ENCODE assay signal across 32 cellular contexts in genomic region chr4:23174179-23174578, GRCh38.
"Had no signal": no experiment of that assay in that cellular context is flagged by ENCODE, and none has a peak within 500 bp of the region (broad histone marks: within the 10 kb centered on the region; RNA-seq: fewer than 3 reads in every experiment).

No MANE protein-coding gene starts in this region.

- H3K36me3 ChIP-seq: adrenal gland, ascending aorta, brain microvascular endothelial cell, breast epithelium, cardiac muscle cell had no signal

- H3K4me1 ChIP-seq: adrenal gland, ascending aorta, body of pancreas, breast epithelium had no signal

- ATAC-seq: activated naive CD4-positive, alpha-beta T cell treated with anti-CD3 and anti-CD28 coated beads, Interleukin-2, amount 50 U/mL, for 72 hours; activated naive CD8-positive, alpha-beta T cell treated with anti-CD3 and anti-CD28 coated beads, Interleukin-2, amount 50 U/mL, for 24 hours; activated T-cell treated with anti-CD3 and anti-CD28 coated beads, Interleukin-2, amount 50 U/mL, for 4 hours; activated T-cell treated with anti-CD3 and anti-CD28 coated beads, Interleukin-2, amount 50 U/mL, for 72 hours; activated T-helper 17 cell treated with anti-CD3 and anti-CD28 coated beads, Interleukin-2, amount 50 U/mL, for 72 hours; body of pancreas had no signal

- H3K4me3 ChIP-seq: adrenal gland, ascending aorta, body of pancreas, breast epithelium, cardiac muscle cell had no signal

- H3K9me3 ChIP-seq: adrenal gland, ascending aorta, body of pancreas, breast epithelium had no signal

- DNase-seq: activated effector memory CD4-positive, alpha-beta T cell treated with anti-CD3 and anti-CD28 coated beads, Interleukin-2, amount 50 U/mL, for 16 hours; activated effector memory CD4-positive, alpha-beta T cell treated with Interleukin-2 at 50 U/mL for 16 hours; activated gamma-delta T cell; activated gamma-delta T cell treated with Interleukin-2 at 50 U/mL for 16 hours; activated naive CD4-positive, alpha-beta T cell; activated naive CD4-positive, alpha-beta T cell treated with anti-CD3 and anti-CD28 coated beads for 36 hours; activated naive CD4-positive, alpha-beta T cell treated with anti-CD3 and anti-CD28 coated beads, Interleukin-2, amount 10 ng/mL, durations not matched to agents 7 days and 5 days; activated naive CD4-positive, alpha-beta T cell treated with anti-CD3 and anti-CD28 coated beads, Interleukin-2, amount 50 U/mL, for 16 hours; activated naive CD4-positive, alpha-beta T cell treated with Interleukin-2 at 50 U/mL for 16 hours; activated naive CD8-positive, alpha-beta T cell treated with anti-CD3 and anti-CD28 coated beads for 36 hours; activated naive CD8-positive, alpha-beta T cell treated with anti-CD3 and anti-CD28 coated beads, Interleukin-2, amount 10 ng/mL, durations not matched to agents 7 days and 5 days; activated naive CD8-positive, alpha-beta T cell treated with anti-CD3 and anti-CD28 coated beads, Interleukin-2, amount 50 U/mL, for 24 hours; activated T-cell treated with anti-CD3 and anti-CD28 coated beads, Interleukin-2, amount 50 U/mL, for 1 hour; activated T-cell treated with anti-CD3 and anti-CD28 coated beads, Interleukin-2, amount 50 U/mL, for 24 hours; activated T-cell treated with anti-CD3 and anti-CD28 coated beads, Interleukin-2, amount 50 U/mL, for 4 hours; activated T-cell treated with anti-CD3 and anti-CD28 coated beads, Interleukin-2, amount 50 U/mL, for 48 hours; activated T-cell treated with anti-CD3 and anti-CD28 coated beads, Interleukin-2, amount 50 U/mL, for 72 hours; adrenal gland; amniotic stem cell; amygdala; anterior cingulate cortex; aorta; body of pancreas; brain microvascular endothelial cell; caudate nucleus; central memory CD4-positive, alpha-beta T cell; cerebellar nuclear complex had no signal
